Comparison of ENCODE assay signal across 31 cellular contexts in the genomic region with DNA sequence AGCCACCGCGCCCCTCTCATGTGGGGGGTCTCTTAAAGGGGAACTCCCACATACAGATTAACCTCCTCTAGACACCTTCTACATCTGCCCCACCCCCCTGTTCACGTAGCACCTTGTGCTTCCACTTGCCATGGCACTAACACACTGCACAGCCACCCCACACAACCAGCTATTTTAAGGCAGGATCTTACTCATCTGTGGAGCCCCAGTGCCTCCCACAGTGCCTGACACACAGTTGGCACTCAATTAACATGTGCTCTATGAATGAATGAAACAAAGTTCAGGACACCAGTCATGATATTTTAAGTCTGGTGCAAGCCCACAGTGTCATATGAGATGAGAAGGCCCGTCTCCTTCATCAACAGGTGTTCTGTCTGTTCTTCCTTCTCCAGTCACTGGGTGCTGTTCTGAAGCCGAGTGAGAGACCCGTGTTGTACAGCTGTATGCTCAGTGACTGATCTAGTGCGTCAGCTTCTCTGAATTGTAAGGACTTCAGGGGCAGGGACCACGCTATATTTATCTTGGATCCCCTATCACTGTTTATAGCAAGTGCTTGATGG.
"Had no signal": no experiment of that assay in that cellular context is flagged by ENCODE, and none has a peak within 500 bp of the region (broad histone marks: within the 10 kb centered on the region; RNA-seq: fewer than 3 reads in every experiment).

No MANE protein-coding gene starts in this region.

- H3K27ac ChIP-seq: ascending aorta, coronary artery, dorsolateral prefrontal cortex, gastroesophageal sphincter, neutrophil, sigmoid colon, testis, transverse colon had no signal

- H3K9me3 Mint-ChIP-seq: activated CD4-positive, alpha-beta T cell treated with anti-CD3 and anti-CD28 coated beads, Interleukin-2, amount 10 ng/mL, durations not matched to agents 7 days and 5 days; activated naive CD4-positive, alpha-beta T cell treated with anti-CD3 and anti-CD28 coated beads, Interleukin-2, amount 10 ng/mL, durations not matched to agents 7 days and 5 days; activated naive CD8-positive, alpha-beta T cell treated with anti-CD3 and anti-CD28 coated beads, Interleukin-2, amount 10 ng/mL, durations not matched to agents 7 days and 5 days; activated T-cell treated with anti-CD3 and anti-CD28 coated beads, Interleukin-2, amount 50 U/mL, for 24 hours; mesothelial cell of epicardium; WTC11 had no signal

- H3K9me3 ChIP-seq: ascending aorta, gastroesophageal sphincter, neutrophil, sigmoid colon, testis, transverse colon had no signal

- H3K4me1 ChIP-seq: testis, transverse colon had no signal

- ATAC-seq: effector memory CD8-positive, alpha-beta T cell; gastroesophageal sphincter; left colon; naive thymus-derived CD4-positive, alpha-beta T cell; stimulated activated naive CD8-positive, alpha-beta T cell treated with anti-CD3 and anti-CD28 coated beads, Interleukin-15, Interleukin-2, amounts not matched to agents 100 U/mL and 50 U/mL, for 24 hours; T-helper 17 cell; WTC11 had no signal

- DNase-seq: activated CD4-positive, alpha-beta memory T cell treated with anti-CD3 and anti-CD28 coated beads, Interleukin-2, amount 10 ng/mL, durations not matched to agents 7 days and 5 days; activated CD4-positive, alpha-beta T cell treated with anti-CD3 and anti-CD28 coated beads for 1 hour; activated CD4-positive, alpha-beta T cell treated with anti-CD3 and anti-CD28 coated beads, Interleukin-2, amount 10 ng/mL, durations not matched to agents 7 days and 5 days; activated CD8-positive, alpha-beta memory T cell treated with anti-CD3 and anti-CD28 coated beads, Interleukin-2, amount 50 U/mL, for 48 hours; activated gamma-delta T cell; activated naive CD4-positive, alpha-beta T cell treated with anti-CD3 and anti-CD28 coated beads, Interleukin-2, amount 10 ng/mL, durations not matched to agents 7 days and 5 days; activated naive CD8-positive, alpha-beta T cell treated with anti-CD3 and anti-CD28 coated beads, Interleukin-2, amount 10 ng/mL, durations not matched to agents 7 days and 5 days; activated T-cell treated with anti-CD3 and anti-CD28 coated beads, Interleukin-2, amount 50 U/mL, for 24 hours; dorsolateral prefrontal cortex; effector memory CD8-positive, alpha-beta T cell; erythroblast; hippocampal formation; kidney; left colon; mammary epithelial cell; naive thymus-derived CD4-positive, alpha-beta T cell; sigmoid colon; stimulated activated CD4-positive, alpha-beta T cell treated with anti-CD3 and anti-CD28 coated beads, Interleukin-15, amount 100 ng/mL, for 24 hours; stimulated activated CD4-positive, alpha-beta T cell treated with anti-CD3 and anti-CD28 coated beads, Interleukin-2, amount 100 ng/mL, for 24 hours; stimulated activated naive CD8-positive, alpha-beta T cell treated with anti-CD3 and anti-CD28 coated beads, Interleukin-15, Interleukin-2, amounts not matched to agents 100 U/mL and 50 U/mL, for 24 hours; T-helper 17 cell; T1000; testis; transverse colon had no signal

- H3K4me3 ChIP-seq: ascending aorta, coronary artery, dorsolateral prefrontal cortex, gastroesophageal sphincter, sigmoid colon, testis, transverse colon had no signal

- H3K4me1 Mint-ChIP-seq: activated CD4-positive, alpha-beta memory T cell treated with anti-CD3 and anti-CD28 coated beads, Interleukin-2, amount 10 ng/mL, durations not matched to agents 7 days and 5 days; activated CD4-positive, alpha-beta T cell treated with anti-CD3 and anti-CD28 coated beads, Interleukin-2, amount 10 ng/mL, durations not matched to agents 7 days and 5 days; activated naive CD4-positive, alpha-beta T cell treated with anti-CD3 and anti-CD28 coated beads, Interleukin-2, amount 10 ng/mL, durations not matched to agents 7 days and 5 days; activated naive CD8-positive, alpha-beta T cell treated with anti-CD3 and anti-CD28 coated beads, Interleukin-2, amount 10 ng/mL, durations not matched to agents 7 days and 5 days; naive thymus-derived CD4-positive, alpha-beta T cell; T-helper 17 cell; WTC11 had no signal

- H3K36me3 ChIP-seq: ascending aorta, gastroesophageal sphincter, neutrophil, sigmoid colon, transverse colon had no signal

- H3K36me3 Mint-ChIP-seq: activated naive CD4-positive, alpha-beta T cell treated with anti-CD3 and anti-CD28 coated beads, Interleukin-2, amount 10 ng/mL, durations not matched to agents 7 days and 5 days; activated naive CD8-positive, alpha-beta T cell treated with anti-CD3 and anti-CD28 coated beads, Interleukin-2, amount 10 ng/mL, durations not matched to agents 7 days and 5 days; brain; mesothelial cell of epicardium; naive thymus-derived CD4-positive, alpha-beta T cell; WTC11 had no signal

- H3K27me3 ChIP-seq: ascending aorta, gastroesophageal sphincter, neutrophil, sigmoid colon, testis, transverse colon had no signal

- H3K27ac Mint-ChIP-seq: activated CD4-positive, alpha-beta memory T cell treated with anti-CD3 and anti-CD28 coated beads, Interleukin-2, amount 10 ng/mL, durations not matched to agents 7 days and 5 days; activated CD4-positive, alpha-beta T cell treated with anti-CD3 and anti-CD28 coated beads, Interleukin-2, amount 10 ng/mL, durations not matched to agents 7 days and 5 days; activated naive CD4-positive, alpha-beta T cell treated with anti-CD3 and anti-CD28 coated beads, Interleukin-2, amount 10 ng/mL, durations not matched to agents 7 days and 5 days; activated naive CD8-positive, alpha-beta T cell treated with anti-CD3 and anti-CD28 coated beads, Interleukin-2, amount 10 ng/mL, durations not matched to agents 7 days and 5 days; activated T-cell treated with anti-CD3 and anti-CD28 coated beads, Interleukin-2, amount 50 U/mL, for 24 hours; effector memory CD8-positive, alpha-beta T cell; mesothelial cell of epicardium; naive thymus-derived CD4-positive, alpha-beta T cell; T-helper 17 cell; WTC11 had no signal

- H3K4me3 Mint-ChIP-seq: activated CD4-positive, alpha-beta memory T cell treated with anti-CD3 and anti-CD28 coated beads, Interleukin-2, amount 10 ng/mL, durations not matched to agents 7 days and 5 days; activated CD4-positive, alpha-beta T cell treated with anti-CD3 and anti-CD28 coated beads, Interleukin-2, amount 10 ng/mL, durations not matched to agents 7 days and 5 days; activated naive CD4-positive, alpha-beta T cell treated with anti-CD3 and anti-CD28 coated beads, Interleukin-2, amount 10 ng/mL, durations not matched to agents 7 days and 5 days; activated naive CD8-positive, alpha-beta T cell treated with anti-CD3 and anti-CD28 coated beads, Interleukin-2, amount 10 ng/mL, durations not matched to agents 7 days and 5 days; activated T-cell treated with anti-CD3 and anti-CD28 coated beads, Interleukin-2, amount 50 U/mL, for 24 hours; brain; effector memory CD8-positive, alpha-beta T cell; mesothelial cell of epicardium; naive thymus-derived CD4-positive, alpha-beta T cell; T-helper 17 cell; WTC11 had no signal

- H3K27me3 Mint-ChIP-seq: activated CD4-positive, alpha-beta memory T cell treated with anti-CD3 and anti-CD28 coated beads, Interleukin-2, amount 10 ng/mL, durations not matched to agents 7 days and 5 days; activated CD4-positive, alpha-beta T cell treated with anti-CD3 and anti-CD28 coated beads, Interleukin-2, amount 10 ng/mL, durations not matched to agents 7 days and 5 days; activated naive CD4-positive, alpha-beta T cell treated with anti-CD3 and anti-CD28 coated beads, Interleukin-2, amount 10 ng/mL, durations not matched to agents 7 days and 5 days; activated naive CD8-positive, alpha-beta T cell treated with anti-CD3 and anti-CD28 coated beads, Interleukin-2, amount 10 ng/mL, durations not matched to agents 7 days and 5 days; activated T-cell treated with anti-CD3 and anti-CD28 coated beads, Interleukin-2, amount 50 U/mL, for 24 hours; effector memory CD8-positive, alpha-beta T cell; T-helper 17 cell had no signal
